15 cellular contexts compared by ENCODE assay signal in genomic region chr20:47605673-47606413, GRCh38.
DNase-seq lines count a peak whose midpoint lies in the region; ATAC-seq lines count a peak whose summit lies in the region.
"Had no signal": no experiment of that assay in that cellular context is flagged by ENCODE, and none has a peak within 500 bp of the region (broad histone marks: within the 10 kb centered on the region; RNA-seq: fewer than 3 reads in every experiment).

No MANE protein-coding gene starts in this region.

- H3K9me3 ChIP-seq in CD4-positive, alpha-beta memory T cell (ENCODE audit: control insufficient read depth in 1 of 2, low read length in 2 of 2), result no peaks in the 10 kb centered on the region
- no peaks in the 10 kb centered on the region for H3K9me3 ChIP-seq in endocrine pancreas (ENCODE audit: control insufficient read depth, low read length)
- H3K9me3 ChIP-seq: SJSA1 had no signal

- H3K4me1 Mint-ChIP-seq in CD4-positive, alpha-beta memory T cell, result peaks cover 58 to 91% (median 74%) of the 10 kb centered on the region in 4 donors

- H3K27ac Mint-ChIP-seq in CD4-positive, alpha-beta memory T cell, result peak overlapping the region; percentile 2 to 91 (median 71)

- no peaks in the 10 kb centered on the region for H3K9me3 Mint-ChIP-seq in CD4-positive, alpha-beta memory T cell

- H3K27me3 Mint-ChIP-seq in CD4-positive, alpha-beta memory T cell, result no peaks in the 10 kb centered on the region

- POLR2A ChIA-PET in CD4-positive, alpha-beta memory T cell (lab: Charles Lee; ENCODE audit: partially characterized antibody), result no interaction called here

- H3K9ac ChIP-seq in endocrine pancreas (ENCODE audit: control insufficient read depth, insufficient read depth, low read length), result no peak overlapping the region

- no peak overlapping the region for H3K27ac ChIP-seq in CD4-positive, alpha-beta memory T cell (ENCODE audit: low read depth, low read length)
- H3K27ac ChIP-seq: SJSA1 had no signal

- peak overlapping the region in 6 of 8 donors; percentile 37 to 76 (median 48) for H3K4me3 Mint-ChIP-seq in CD4-positive, alpha-beta memory T cell

- no peak for ATAC-seq in GM19467 (IDR thresholded peaks at IDR 0.05; ENCODE audit: unreplicated experiment)
- ATAC-seq: HCT116, heart right ventricle had no signal

- H3K4me1 ChIP-seq in CD4-positive, alpha-beta memory T cell (ENCODE audit: insufficient read depth, low read length), result peaks cover 72% of the 10 kb centered on the region
- H3K4me1 ChIP-seq in endocrine pancreas (ENCODE audit: control insufficient read depth, insufficient read depth, low read length), result peaks cover 6% of the 10 kb centered on the region

- H3K4me3 ChIP-seq in CD4-positive, alpha-beta memory T cell (ENCODE audit: low read length in 2 of 2), result no peak overlapping the region
- H3K4me3 ChIP-seq in endocrine pancreas (ENCODE audit: control insufficient read depth, insufficient read depth, low read length), result peak overlapping the region; percentile 53
- H3K4me3 ChIP-seq: heart right ventricle, SJSA1 had no signal

- H3K36me3 Mint-ChIP-seq in CD4-positive, alpha-beta memory T cell, result peaks cover 6 to 16% of the 10 kb centered on the region in 2 donors

- no peaks in the 10 kb centered on the region for H3K36me3 ChIP-seq in CD4-positive, alpha-beta memory T cell (ENCODE audit: insufficient read depth, low read length)
- no peaks in the 10 kb centered on the region for H3K36me3 ChIP-seq in endocrine pancreas (ENCODE audit: control insufficient read depth, insufficient read depth, low read length)
- H3K36me3 ChIP-seq: SJSA1 had no signal

- CTCF ChIA-PET in CD4-positive, alpha-beta memory T cell (lab: Charles Lee; ENCODE audit: partially characterized antibody), result no interaction called here

- no peaks in the 10 kb centered on the region for H3K27me3 ChIP-seq in CD4-positive, alpha-beta memory T cell (ENCODE audit: insufficient read depth, low read length)
- H3K27me3 ChIP-seq in endocrine pancreas (ENCODE audit: control insufficient read depth, insufficient read depth, low read length), result no peaks in the 10 kb centered on the region
- H3K27me3 ChIP-seq: heart right ventricle, SJSA1 had no signal

- DNase-seq in NCI-H510A treated with DMSO at 0.1 percent for 48 hours (lab: John Stamatoyannopoulos, UW), result peak; percentile 47
- DNase-seq in NCI-H510A (lab: John Stamatoyannopoulos, UW), result no peak
- no peak for DNase-seq in CD4-positive, alpha-beta memory T cell
- DNase-seq in OCI-M1 (lab: John Stamatoyannopoulos, UW), result peak; percentile 21
- DNase-seq in NCI-H1694 treated with DMSO at 0.1 percent for 48 hours (lab: John Stamatoyannopoulos, UW), result no peak
- no peak for DNase-seq in NCI-H1105 treated with DMSO at 0.1 percent for 48 hours (lab: John Stamatoyannopoulos, UW)
- DNase-seq: COR-L47, cortex of kidney, heart right ventricle, NCI-H1048, NCI-H446 had no signal

- intact Hi-C loops in CD4-positive, alpha-beta memory T cell (cut with micrococcal nuclease), result loop anchor here (10.0 kb wide), 1 partner anchor 51 kb away; no protein-coding TSS in a partner anchor

Comparison
In these comparisons a context has a peak if more than half of its experiments do, and no peak if none do; other contexts are left out.
1. DNase-seq: peak in NCI-H510A treated with DMSO at 0.1 percent for 48 hours (single experiment) and OCI-M1 (single experiment); none in NCI-H510A (single experiment), CD4-positive, alpha-beta memory T cell (0 of 5), NCI-H1694 treated with DMSO at 0.1 percent for 48 hours (single experiment) and NCI-H1105 treated with DMSO at 0.1 percent for 48 hours (single experiment).